ENCODE assay signal across 1 cellular context in genomic region chr7:107089627-107090026, GRCh38.
A peak's percentile ranks its signal among the peaks of the same experiment; 100 is the strongest.
TF ChIP-seq lines count a peak whose summit lies in the region.

No MANE protein-coding gene starts in this region.

TF ChIP-seq in K562, 482 proteins besides CTCF, POLR2A, EP300 and RAD21 (continued from another document and continues in another):
- TF ChIP-seq STAT6 (CRISPR knock-in tag; IDR thresholded peaks at IDR 0.05) = no peak
- TF ChIP-seq, protein P1, sequence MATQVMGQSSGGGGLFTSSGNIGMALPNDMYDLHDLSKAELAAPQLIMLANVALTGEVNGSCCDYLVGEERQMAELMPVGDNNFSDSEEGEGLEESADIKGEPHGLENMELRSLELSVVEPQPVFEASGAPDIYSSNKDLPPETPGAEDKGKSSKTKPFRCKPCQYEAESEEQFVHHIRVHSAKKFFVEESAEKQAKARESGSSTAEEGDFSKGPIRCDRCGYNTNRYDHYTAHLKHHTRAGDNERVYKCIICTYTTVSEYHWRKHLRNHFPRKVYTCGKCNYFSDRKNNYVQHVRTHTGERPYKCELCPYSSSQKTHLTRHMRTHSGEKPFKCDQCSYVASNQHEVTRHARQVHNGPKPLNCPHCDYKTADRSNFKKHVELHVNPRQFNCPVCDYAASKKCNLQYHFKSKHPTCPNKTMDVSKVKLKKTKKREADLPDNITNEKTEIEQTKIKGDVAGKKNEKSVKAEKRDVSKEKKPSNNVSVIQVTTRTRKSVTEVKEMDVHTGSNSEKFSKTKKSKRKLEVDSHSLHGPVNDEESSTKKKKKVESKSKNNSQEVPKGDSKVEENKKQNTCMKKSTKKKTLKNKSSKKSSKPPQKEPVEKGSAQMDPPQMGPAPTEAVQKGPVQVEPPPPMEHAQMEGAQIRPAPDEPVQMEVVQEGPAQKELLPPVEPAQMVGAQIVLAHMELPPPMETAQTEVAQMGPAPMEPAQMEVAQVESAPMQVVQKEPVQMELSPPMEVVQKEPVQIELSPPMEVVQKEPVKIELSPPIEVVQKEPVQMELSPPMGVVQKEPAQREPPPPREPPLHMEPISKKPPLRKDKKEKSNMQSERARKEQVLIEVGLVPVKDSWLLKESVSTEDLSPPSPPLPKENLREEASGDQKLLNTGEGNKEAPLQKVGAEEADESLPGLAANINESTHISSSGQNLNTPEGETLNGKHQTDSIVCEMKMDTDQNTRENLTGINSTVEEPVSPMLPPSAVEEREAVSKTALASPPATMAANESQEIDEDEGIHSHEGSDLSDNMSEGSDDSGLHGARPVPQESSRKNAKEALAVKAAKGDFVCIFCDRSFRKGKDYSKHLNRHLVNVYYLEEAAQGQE (CRISPR knock-in tag; IDR thresholded peaks at IDR 0.05; ENCODE audit: low read depth) = peak; percentile 64; the same call in 1 of the 2 replicates
- no peak for TF ChIP-seq FIP1L1 (IDR thresholded peaks at IDR 0.05; ENCODE audit: low read depth, low read length, poor library complexity, severe bottlenecking)
- TF ChIP-seq POU5F1 (IDR thresholded peaks at IDR 0.05; ENCODE audit: borderline replicate concordance, low read depth, low read length, partially characterized antibody) = no peak
- TF ChIP-seq SRSF3 (IDR thresholded peaks at IDR 0.05; ENCODE audit: insufficient read depth, low read length) = no peak
- TF ChIP-seq NFYB (IDR thresholded peaks at IDR 0.05; ENCODE audit: extremely low read depth, insufficient read length) = no peak
- no peak for TF ChIP-seq MTA1 (IDR thresholded peaks at IDR 0.05; ENCODE audit: borderline replicate concordance)
- TF ChIP-seq THRB (CRISPR knock-in tag; conservative IDR thresholded peaks at IDR 0.05) = no peak
- TF ChIP-seq MEIS2 (IDR thresholded peaks at IDR 0.05; ENCODE audit: partially characterized antibody) = peak; percentile 41
- no peak for TF ChIP-seq NCOA2 (IDR thresholded peaks at IDR 0.05; ENCODE audit: partially characterized antibody in 2 of 2)
- TF ChIP-seq NR2C1 (IDR thresholded peaks at IDR 0.05) = 0 out of 2 replicates have a peak, but pooled peaks have one; percentile 11
- TF ChIP-seq NR2C1 (tag; IDR thresholded peaks at IDR 0.05) = no peak
- TF ChIP-seq RCOR1 (IDR thresholded peaks at IDR 0.05; ENCODE audit: borderline replicate concordance in 1 of 2, low read depth in 2 of 2, low read length in 2 of 2) = 0 out of 4 replicates have a peak, but pooled peaks of 1 of the 2 experiments have one; percentile 47
- TF ChIP-seq NR3C1 (CRISPR knock-in tag; IDR thresholded peaks at IDR 0.05) = no peak
- no peak for TF ChIP-seq ZNF740 (CRISPR knock-in tag; IDR thresholded peaks at IDR 0.05)
- TF ChIP-seq ZNF740 (tag; IDR thresholded peaks at IDR 0.05) = no peak
- TF ChIP-seq, protein P2, sequence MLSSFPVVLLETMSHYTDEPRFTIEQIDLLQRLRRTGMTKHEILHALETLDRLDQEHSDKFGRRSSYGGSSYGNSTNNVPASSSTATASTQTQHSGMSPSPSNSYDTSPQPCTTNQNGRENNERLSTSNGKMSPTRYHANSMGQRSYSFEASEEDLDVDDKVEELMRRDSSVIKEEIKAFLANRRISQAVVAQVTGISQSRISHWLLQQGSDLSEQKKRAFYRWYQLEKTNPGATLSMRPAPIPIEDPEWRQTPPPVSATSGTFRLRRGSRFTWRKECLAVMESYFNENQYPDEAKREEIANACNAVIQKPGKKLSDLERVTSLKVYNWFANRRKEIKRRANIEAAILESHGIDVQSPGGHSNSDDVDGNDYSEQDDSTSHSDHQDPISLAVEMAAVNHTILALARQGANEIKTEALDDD (IDR thresholded peaks at IDR 0.05) = peak; percentile 99
- TF ChIP-seq ETV6 (IDR thresholded peaks at IDR 0.05; ENCODE audit: borderline replicate concordance in 1 of 2, low read depth in 2 of 2, low read length in 1 of 2) = no peak
- TF ChIP-seq ETV6 (CRISPR knock-in tag; IDR thresholded peaks at IDR 0.05; ENCODE audit: borderline replicate concordance) = no peak
- TF ChIP-seq, protein P3, sequence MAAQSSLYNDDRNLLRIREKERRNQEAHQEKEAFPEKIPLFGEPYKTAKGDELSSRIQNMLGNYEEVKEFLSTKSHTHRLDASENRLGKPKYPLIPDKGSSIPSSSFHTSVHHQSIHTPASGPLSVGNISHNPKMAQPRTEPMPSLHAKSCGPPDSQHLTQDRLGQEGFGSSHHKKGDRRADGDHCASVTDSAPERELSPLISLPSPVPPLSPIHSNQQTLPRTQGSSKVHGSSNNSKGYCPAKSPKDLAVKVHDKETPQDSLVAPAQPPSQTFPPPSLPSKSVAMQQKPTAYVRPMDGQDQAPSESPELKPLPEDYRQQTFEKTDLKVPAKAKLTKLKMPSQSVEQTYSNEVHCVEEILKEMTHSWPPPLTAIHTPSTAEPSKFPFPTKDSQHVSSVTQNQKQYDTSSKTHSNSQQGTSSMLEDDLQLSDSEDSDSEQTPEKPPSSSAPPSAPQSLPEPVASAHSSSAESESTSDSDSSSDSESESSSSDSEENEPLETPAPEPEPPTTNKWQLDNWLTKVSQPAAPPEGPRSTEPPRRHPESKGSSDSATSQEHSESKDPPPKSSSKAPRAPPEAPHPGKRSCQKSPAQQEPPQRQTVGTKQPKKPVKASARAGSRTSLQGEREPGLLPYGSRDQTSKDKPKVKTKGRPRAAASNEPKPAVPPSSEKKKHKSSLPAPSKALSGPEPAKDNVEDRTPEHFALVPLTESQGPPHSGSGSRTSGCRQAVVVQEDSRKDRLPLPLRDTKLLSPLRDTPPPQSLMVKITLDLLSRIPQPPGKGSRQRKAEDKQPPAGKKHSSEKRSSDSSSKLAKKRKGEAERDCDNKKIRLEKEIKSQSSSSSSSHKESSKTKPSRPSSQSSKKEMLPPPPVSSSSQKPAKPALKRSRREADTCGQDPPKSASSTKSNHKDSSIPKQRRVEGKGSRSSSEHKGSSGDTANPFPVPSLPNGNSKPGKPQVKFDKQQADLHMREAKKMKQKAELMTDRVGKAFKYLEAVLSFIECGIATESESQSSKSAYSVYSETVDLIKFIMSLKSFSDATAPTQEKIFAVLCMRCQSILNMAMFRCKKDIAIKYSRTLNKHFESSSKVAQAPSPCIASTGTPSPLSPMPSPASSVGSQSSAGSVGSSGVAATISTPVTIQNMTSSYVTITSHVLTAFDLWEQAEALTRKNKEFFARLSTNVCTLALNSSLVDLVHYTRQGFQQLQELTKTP (IDR thresholded peaks at IDR 0.05; ENCODE audit: low read depth in 1 of 2, partially characterized antibody in 2 of 2) = peak in 1 of 2 experiments; percentile 15
- TF ChIP-seq GATA2 (CRISPR knock-in tag; IDR thresholded peaks at IDR 0.05) = 0 out of 2 replicates have a peak, but pooled peaks have one; percentile 43
- TF ChIP-seq TAF7 (tag; IDR thresholded peaks at IDR 0.05) = no peak
- TF ChIP-seq HNRNPH1 (optimal IDR thresholded peaks at IDR 0.05; ENCODE audit: low read depth, low read length) = no peak
- no peak for TF ChIP-seq CSDE1 (IDR thresholded peaks at IDR 0.05)
- TF ChIP-seq MLLT1 (IDR thresholded peaks at IDR 0.05) = no peak
- no peak for TF ChIP-seq MTA3 (IDR thresholded peaks at IDR 0.05; ENCODE audit: borderline replicate concordance)
- 0 out of 2 replicates have a peak, but pooled peaks have one; percentile 37 for TF ChIP-seq MAFG (tag; conservative IDR thresholded peaks at IDR 0.05)
- TF ChIP-seq, protein P4, sequence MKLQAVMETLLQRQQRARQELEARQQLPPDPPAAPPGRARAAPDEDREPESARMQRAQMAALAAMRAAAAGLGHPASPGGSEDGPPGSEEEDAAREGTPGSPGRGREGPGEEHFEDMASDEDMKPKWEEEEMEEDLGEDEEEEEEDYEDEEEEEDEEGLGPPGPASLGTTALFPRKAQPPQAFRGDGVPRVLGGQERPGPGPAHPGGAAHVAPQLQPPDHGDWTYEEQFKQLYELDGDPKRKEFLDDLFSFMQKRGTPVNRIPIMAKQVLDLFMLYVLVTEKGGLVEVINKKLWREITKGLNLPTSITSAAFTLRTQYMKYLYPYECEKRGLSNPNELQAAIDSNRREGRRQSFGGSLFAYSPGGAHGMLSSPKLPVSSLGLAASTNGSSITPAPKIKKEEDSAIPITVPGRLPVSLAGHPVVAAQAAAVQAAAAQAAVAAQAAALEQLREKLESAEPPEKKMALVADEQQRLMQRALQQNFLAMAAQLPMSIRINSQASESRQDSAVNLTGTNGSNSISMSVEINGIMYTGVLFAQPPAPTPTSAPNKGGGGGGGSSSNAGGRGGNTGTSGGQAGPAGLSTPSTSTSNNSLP (IDR thresholded peaks at IDR 0.05; ENCODE audit: borderline replicate concordance, low read depth, low read length) = peak; percentile 26; the same call in 1 of the 2 replicates
- TF ChIP-seq TEAD1 (CRISPR knock-in tag; IDR thresholded peaks at IDR 0.05) = peak in 1 of 2 experiments; percentile 57; a peak in 1 of 4 replicates
- TF ChIP-seq TCF3 (CRISPR knock-in tag; IDR thresholded peaks at IDR 0.05) = no peak
- no peak for TF ChIP-seq IRF1 (CRISPR knock-in tag; IDR thresholded peaks at IDR 0.05; ENCODE audit: borderline replicate concordance)
- no peak for TF ChIP-seq MECOM (CRISPR knock-in tag; IDR thresholded peaks at IDR 0.05)
